ENCODE assay signal across 1 cellular context in genomic region chr7:985915-986741, GRCh38.
TF ChIP-seq lines count a peak whose summit lies in the region.

No MANE protein-coding gene starts in this region.

TF ChIP-seq in H1, 55 proteins besides CTCF, POLR2A, EP300 and RAD21:
- no peak for TF ChIP-seq CTBP2 (IDR thresholded peaks at IDR 0.05; ENCODE audit: borderline replicate concordance, insufficient read depth, insufficient read length, low read length)
- TF ChIP-seq CBX5 (IDR thresholded peaks at IDR 0.05; ENCODE audit: low read depth, low read length) = no peak
- no peak for TF ChIP-seq RXRA (IDR thresholded peaks at IDR 0.05; ENCODE audit: insufficient read depth, low read depth, low read length)
- TF ChIP-seq SP1 (IDR thresholded peaks at IDR 0.05; ENCODE audit: low read depth, low read length) = no peak
- TF ChIP-seq SIRT6 (IDR thresholded peaks at IDR 0.05; ENCODE audit: low read length) = no peak
- TF ChIP-seq NANOG (IDR thresholded peaks at IDR 0.05; ENCODE audit: insufficient read depth, low read depth, low read length, poor library complexity, severe bottlenecking) = no peak
- no peak for TF ChIP-seq RNF2 (IDR thresholded peaks at IDR 0.05; ENCODE audit: borderline replicate concordance, low read depth, low read length, missing control alignments, poor library complexity, severe bottlenecking)
- TF ChIP-seq SAP30 (IDR thresholded peaks at IDR 0.05; ENCODE audit: insufficient read depth, insufficient replicate concordance, low read length) = no peak
- TF ChIP-seq SIX5 (IDR thresholded peaks at IDR 0.05; ENCODE audit: low read depth, low read length) = no peak
- no peak for TF ChIP-seq HDAC6 (IDR thresholded peaks at IDR 0.05; ENCODE audit: low read depth, low read length)
- no peak for TF ChIP-seq BACH1 (IDR thresholded peaks at IDR 0.05; ENCODE audit: low read length)
- no peak for TF ChIP-seq GTF2F1 (IDR thresholded peaks at IDR 0.05; ENCODE audit: borderline replicate concordance, low read depth, low read length)
- no peak for TF ChIP-seq KDM4A (IDR thresholded peaks at IDR 0.05; ENCODE audit: low read depth, low read length, severe bottlenecking)
- no peak for TF ChIP-seq RFX5 (IDR thresholded peaks at IDR 0.05; ENCODE audit: borderline replicate concordance, low read depth, low read length)
